In genomic region chr9:97237951-97238851, GRCh38 we compare ENCODE assay signal across 1 cellular context.
A peak's percentile ranks its signal among the peaks of the same experiment; 100 is the strongest.
TF ChIP-seq lines count a peak whose summit lies in the region.

No MANE protein-coding gene starts in this region.

TF ChIP-seq in HepG2, 621 proteins besides CTCF, POLR2A, EP300 and RAD21 (continued from another document and continues in another):
- TF ChIP-seq POGK (CRISPR knock-in tag; conservative IDR thresholded peaks at IDR 0.05) (peak; percentile 83; the same call in 1 of the 2 replicates), ZNF383 (CRISPR knock-in tag; IDR thresholded peaks at IDR 0.05; ENCODE audit: borderline replicate concordance) (no peak), REL (CRISPR knock-in tag; conservative IDR thresholded peaks at IDR 0.05) (no peak), ZNF512B (CRISPR knock-in tag; IDR thresholded peaks at IDR 0.05; ENCODE audit: borderline replicate concordance) (no peak), IRF2 (CRISPR knock-in tag; IDR thresholded peaks at IDR 0.05) (no peak), ETS1 (CRISPR knock-in tag; IDR thresholded peaks at IDR 0.05) (no peak), SIX4 (CRISPR knock-in tag; IDR thresholded peaks at IDR 0.05) (no peak), RXRA (CRISPR knock-in tag; IDR thresholded peaks at IDR 0.05) (no peak), PAX8 (CRISPR knock-in tag; IDR thresholded peaks at IDR 0.05; ENCODE audit: borderline replicate concordance) (no peak), ZNF180 (CRISPR knock-in tag; IDR thresholded peaks at IDR 0.05; ENCODE audit: borderline replicate concordance, low read depth) (no peak), NFRKB (IDR thresholded peaks at IDR 0.05) (no peak), SALL2 (CRISPR knock-in tag; IDR thresholded peaks at IDR 0.05) (peak; percentile 74; the same call in 1 of the 2 replicates), ZBTB21 (CRISPR knock-in tag; IDR thresholded peaks at IDR 0.05) (no peak), NR2F2 (IDR thresholded peaks at IDR 0.05; ENCODE audit: borderline replicate concordance, low read depth) (no peak), ZNF451 (CRISPR knock-in tag; IDR thresholded peaks at IDR 0.05) (no peak), BRCA1 (CRISPR knock-in tag; IDR thresholded peaks at IDR 0.05) (no peak), ZSCAN5A (CRISPR knock-in tag; IDR thresholded peaks at IDR 0.05; ENCODE audit: borderline replicate concordance) (no peak), GATAD1 (CRISPR knock-in tag; IDR thresholded peaks at IDR 0.05) (peak; percentile 69; the same call in 1 of the 2 replicates), ZNF597 (CRISPR knock-in tag; IDR thresholded peaks at IDR 0.05) (no peak), E2F5 (CRISPR knock-in tag; conservative IDR thresholded peaks at IDR 0.05) (no peak), ZNF143 (CRISPR knock-in tag; IDR thresholded peaks at IDR 0.05) (peak; percentile 80), ZNF501 (CRISPR knock-in tag; IDR thresholded peaks at IDR 0.05) (peak; percentile 80), ZBTB34 (CRISPR knock-in tag; IDR thresholded peaks at IDR 0.05) (no peak), ZNF772 (CRISPR knock-in tag; IDR thresholded peaks at IDR 0.05) (no peak), HES4 (CRISPR knock-in tag; IDR thresholded peaks at IDR 0.05; ENCODE audit: borderline replicate concordance) (peak; percentile 51; the same call in 1 of the 2 replicates), ZNF274 (CRISPR knock-in tag; IDR thresholded peaks at IDR 0.05) (peak; percentile 70; the same call in 1 of the 2 replicates), CREB1 (IDR thresholded peaks at IDR 0.05) (no peak), CREB1 (CRISPR knock-in tag; IDR thresholded peaks at IDR 0.05) (peak; percentile 47; the same call in 1 of the 2 replicates), ZNF563 (CRISPR knock-in tag; IDR thresholded peaks at IDR 0.05) (peak; percentile 60; the same call in 1 of the 2 replicates), ZSCAN21 (CRISPR knock-in tag; IDR thresholded peaks at IDR 0.05; ENCODE audit: borderline replicate concordance) (peak; percentile 58; the same call in 1 of the 2 replicates), ZNF12 (CRISPR knock-in tag; IDR thresholded peaks at IDR 0.05) (no peak), RARA (CRISPR knock-in tag; IDR thresholded peaks at IDR 0.05) (no peak), DRAP1 (CRISPR knock-in tag; IDR thresholded peaks at IDR 0.05) (peak; percentile 23; the same call in 1 of the 2 replicates), CCAR2 (optimal IDR thresholded peaks at IDR 0.05; ENCODE audit: low read depth, low read length) (no peak), ZNF724P (CRISPR knock-in tag; IDR thresholded peaks at IDR 0.05; ENCODE audit: borderline replicate concordance) (0 out of 2 replicates have a peak, but pooled peaks have one; percentile 61), MXD3 (CRISPR knock-in tag; IDR thresholded peaks at IDR 0.05) (no peak), HNRNPH1 (optimal IDR thresholded peaks at IDR 0.05; ENCODE audit: low read depth, low read length) (no peak), ZNF761 (CRISPR knock-in tag; conservative IDR thresholded peaks at IDR 0.05) (no peak), ZBTB42 (CRISPR knock-in tag; IDR thresholded peaks at IDR 0.05) (no peak), NKX3-1 (CRISPR knock-in tag; IDR thresholded peaks at IDR 0.05) (no peak; the same call in 1 of the 2 replicates), ZNF558 (CRISPR knock-in tag; IDR thresholded peaks at IDR 0.05; ENCODE audit: borderline replicate concordance) (no peak), THAP11 (CRISPR knock-in tag; IDR thresholded peaks at IDR 0.05) (peak; percentile 75), TBP (CRISPR knock-in tag; IDR thresholded peaks at IDR 0.05) (no peak), ZNF513 (CRISPR knock-in tag; conservative IDR thresholded peaks at IDR 0.05) (no peak), ZNF788 (CRISPR knock-in tag; IDR thresholded peaks at IDR 0.05; ENCODE audit: borderline replicate concordance) (peak; percentile 26; the same call in 1 of the 2 replicates), THAP7 (CRISPR knock-in tag; IDR thresholded peaks at IDR 0.05) (no peak), SMAD3 (CRISPR knock-in tag; IDR thresholded peaks at IDR 0.05) (no peak), NFKBIZ (CRISPR knock-in tag; IDR thresholded peaks at IDR 0.05) (no peak), ZNF281 (CRISPR knock-in tag; IDR thresholded peaks at IDR 0.05; ENCODE audit: borderline replicate concordance) (no peak), SMARCE1 (IDR thresholded peaks at IDR 0.05; ENCODE audit: borderline replicate concordance) (no peak)
